Comparison of ENCODE assay signal across 8 cellular contexts in the genomic region with DNA sequence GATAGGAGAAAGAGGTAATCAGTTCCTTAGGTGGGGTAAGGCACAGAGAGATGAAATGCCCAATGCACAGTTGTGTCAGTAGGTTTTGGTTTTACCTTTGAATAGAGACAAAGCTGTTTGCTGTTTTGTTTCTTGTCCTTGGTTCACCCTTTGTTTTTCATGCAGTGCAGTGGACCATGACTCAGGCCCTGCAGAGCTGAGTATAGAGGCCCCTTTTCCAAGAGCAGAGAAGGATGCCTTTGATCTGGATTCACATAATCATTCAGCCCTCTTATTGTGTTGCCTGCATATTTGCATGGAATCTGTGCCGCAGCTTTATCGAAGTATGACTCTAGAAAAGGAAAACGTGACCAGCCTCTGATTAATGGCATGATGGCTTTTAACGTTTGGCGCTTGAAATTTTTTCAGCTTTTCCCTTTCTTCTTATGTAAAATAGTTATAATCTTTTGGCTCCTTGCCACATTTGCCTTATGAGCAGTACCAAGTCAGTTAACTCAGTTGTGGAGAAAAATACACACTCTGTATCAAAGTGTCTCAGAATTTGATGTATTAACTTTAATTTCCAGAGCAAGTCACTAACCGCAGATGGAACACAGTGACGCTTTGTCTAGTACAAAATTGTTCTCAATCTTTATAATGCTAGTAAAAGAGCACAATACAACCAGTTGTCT.
DNase-seq lines count a peak whose midpoint lies in the region; ATAC-seq and TF ChIP-seq lines count a peak whose summit lies in the region.

No MANE protein-coding gene starts in this region.

- H3K36me3 Mint-ChIP-seq in stimulated activated naive B cell treated with anti-CD40 and anti-IgM and Interleukin-4, amounts not matched to agents 10 μg/mL and 1 μg/mL and 100 μg/mL, for 72 hours = peaks cover 4 to 17% of the 10 kb centered on the region in 2 donors

- no peak for TF ChIP-seq POLR2A in erythroblast (IDR thresholded peaks at IDR 0.05; ENCODE audit: low read length)

- H3K4me1 ChIP-seq in BLaER1 = peaks cover 51% of the 10 kb centered on the region

- H3K27me3 ChIP-seq in BLaER1 = no peaks in the 10 kb centered on the region

- no peaks in the 10 kb centered on the region for H3K9me3 ChIP-seq in BLaER1

- ATAC-seq in GM19438 (IDR thresholded peaks at IDR 0.05; ENCODE audit: low read depth, unreplicated experiment) (peak; percentile 93), GM18517 (IDR thresholded peaks at IDR 0.05; ENCODE audit: unreplicated experiment) (no peak)
- ATAC-seq in stimulated activated naive B cell treated with anti-CD40 and anti-IgM and Interleukin-4, amounts not matched to agents 10 μg/mL and 1 μg/mL and 100 μg/mL, for 72 hours (replicated peaks) = peak; percentile 34 to 36

- H4K20me1 ChIP-seq in BLaER1 = peaks cover 6% of the 10 kb centered on the region; the same call in 1 of the 2 replicates

- H3K4me3 ChIP-seq in BLaER1 = no peak overlapping the region

- H3K9me3 Mint-ChIP-seq in stimulated activated naive B cell treated with anti-CD40 and anti-IgM and Interleukin-4, amounts not matched to agents 10 μg/mL and 1 μg/mL and 100 μg/mL, for 72 hours = no peaks in the 10 kb centered on the region

- no peak overlapping the region for H3K4me3 Mint-ChIP-seq in stimulated activated naive B cell treated with anti-CD40 and anti-IgM and Interleukin-4, amounts not matched to agents 10 μg/mL and 1 μg/mL and 100 μg/mL, for 72 hours

- peaks cover 32 to 53% of the 10 kb centered on the region in 2 donors for H3K4me1 Mint-ChIP-seq in stimulated activated naive B cell treated with anti-CD40 and anti-IgM and Interleukin-4, amounts not matched to agents 10 μg/mL and 1 μg/mL and 100 μg/mL, for 72 hours

- H3K9ac ChIP-seq in BLaER1 = no peak overlapping the region

- DNase-seq in NCI-H1105 treated with DMSO at 0.1 percent for 48 hours (lab: John Stamatoyannopoulos, UW) (peak; percentile 23), erythroblast (lab: John Stamatoyannopoulos, UW) (peak; percentile 27 to 39), 8988T (no peak), SK-N-DZ (ENCODE audit: low spot score) (no peak)
- no peak for DNase-seq in stimulated activated naive B cell treated with anti-CD40 and anti-IgM and Interleukin-4, amounts not matched to agents 10 μg/mL and 1 μg/mL and 100 μg/mL, for 72 hours

- peak overlapping the region; percentile 48 for H3K27ac Mint-ChIP-seq in stimulated activated naive B cell treated with anti-CD40 and anti-IgM and Interleukin-4, amounts not matched to agents 10 μg/mL and 1 μg/mL and 100 μg/mL, for 72 hours

- H3K27ac ChIP-seq in BLaER1 = peak overlapping the region; percentile 63

- H3K4me2 ChIP-seq in BLaER1 = peak overlapping the region; percentile 61

- H3K27me3 Mint-ChIP-seq in stimulated activated naive B cell treated with anti-CD40 and anti-IgM and Interleukin-4, amounts not matched to agents 10 μg/mL and 1 μg/mL and 100 μg/mL, for 72 hours = no peaks in the 10 kb centered on the region

- H3K36me3 ChIP-seq in BLaER1 = peaks cover 16% of the 10 kb centered on the region

Comparison
In these comparisons a context has a peak if more than half of its experiments do, and no peak if none do; other contexts are left out.
1. DNase-seq: peak in NCI-H1105 treated with DMSO at 0.1 percent for 48 hours (single experiment) and erythroblast (2 of 2); none in stimulated activated naive B cell treated with anti-CD40 and anti-IgM and Interleukin-4, amounts not matched to agents 10 μg/mL and 1 μg/mL and 100 μg/mL, for 72 hours (single experiment), 8988T (single experiment) and SK-N-DZ (single experiment).